21 cellular contexts compared by ENCODE assay signal in the genomic region with DNA sequence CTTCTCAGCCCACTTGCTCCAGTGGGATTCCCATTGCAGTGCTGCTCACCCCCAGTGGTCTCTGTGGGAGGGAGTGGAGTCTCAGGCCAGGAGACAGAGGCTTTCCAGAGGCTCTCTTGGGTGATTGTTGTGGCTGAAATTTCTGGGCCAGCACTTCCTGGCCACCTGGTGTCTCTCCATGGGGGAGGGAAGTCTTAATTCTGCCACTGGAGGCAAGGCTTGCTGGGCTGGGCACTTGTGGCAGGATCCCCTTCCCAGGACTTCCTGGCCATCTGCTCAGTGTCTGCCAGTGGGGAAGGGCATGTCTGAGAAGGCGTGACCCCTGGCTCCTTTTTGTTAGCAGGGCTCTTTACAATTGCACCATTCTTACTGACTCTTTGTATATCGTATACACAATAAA.
A peak's percentile ranks its signal among the peaks of the same experiment; 100 is the strongest.
DNase-seq lines count a peak whose midpoint lies in the region; ATAC-seq, FAIRE-seq and TF ChIP-seq lines count a peak whose summit lies in the region.
"Had no signal": no experiment of that assay in that cellular context is flagged by ENCODE, and none has a peak within 500 bp of the region (broad histone marks: within the 10 kb centered on the region; RNA-seq: fewer than 3 reads in every experiment).

No MANE protein-coding gene starts in this region.

- no peak for TF ChIP-seq POLR2A in H1 (IDR thresholded peaks at IDR 0.05; ENCODE audit: control extremely low read depth in 1 of 2, low read depth in 2 of 2, low read length in 2 of 2)

- DNase-seq in right cardiac atrium: no peak
- no peak for DNase-seq in Right ventricle myocardium inferior (ENCODE audit: missing footprints)
- DNase-seq in MV-4-11 (lab: John Stamatoyannopoulos, UW): peak; percentile 3
- no peak for DNase-seq in H1 (ENCODE audit: low read depth in 1 of 2, low spot score in 2 of 2)
- DNase-seq in NCI-H1930 (lab: John Stamatoyannopoulos, UW): no peak
- DNase-seq in NCI-H1694 (lab: John Stamatoyannopoulos, UW): no peak
- DNase-seq in stimulated activated CD4-positive, alpha-beta T cell treated with anti-CD3 and anti-CD28 coated beads, Interleukin-1b, Interleukin-23, amount 100 ng/mL, for 48 hours: no peak
- DNase-seq: ACHN, GF-D8, Kasumi-1, MG63, NCI-H1092, NCI-H1436 treated with DMSO at 0.1 percent for 48 hours, NCI-H2227 treated with DMSO at 0.1 percent for 48 hours, NCI-H526, PC-3, RPMI8226 had no signal

- H3K27ac ChIP-seq in right cardiac atrium (ENCODE audit: low read length) (peak overlapping the region; percentile 61), H1 (ENCODE audit: low read depth, low read length) (no peak overlapping the region)
- H3K27ac ChIP-seq: SJCRH30 had no signal

- H2BK120ac ChIP-seq in H1 (replicated peaks; ENCODE audit: low read depth, low read length): no peak overlapping the region

- WGBS in right cardiac atrium: 69% methylated on average over 2 of the region's 2 CpGs
- WGBS in H1 (ENCODE audit: extremely low coverage in 1 of 2, insufficient coverage in 1 of 2, insufficient read length in 1 of 2, insufficient replicate concordance in 2 of 2, low coverage in 1 of 2, low lambda C conversion rate in 2 of 2, missing lambda C conversion rate in 1 of 2), 2 experiments: 90% methylated on average over 2 of the region's 2 CpGs; no CpG with 5 or more reads in 1 of the 2 experiments

- POLR2A ChIA-PET in H1 (lab: Charles Lee; ENCODE audit: partially characterized antibody): no interaction called here

- no peak overlapping the region for H3K4ac ChIP-seq in H1 (replicated peaks; ENCODE audit: insufficient read length, low read depth, low read length)

- no peak overlapping the region for H2AK5ac ChIP-seq in H1 (ENCODE audit: low read depth, low read length)

- H3K23me2 ChIP-seq in H1 (ENCODE audit: low read depth, low read length): no peaks in the 10 kb centered on the region

- H4K5ac ChIP-seq in H1 (ENCODE audit: insufficient read length, low read depth, low read length): no peak overlapping the region

- no peaks in the 10 kb centered on the region for H4K20me1 ChIP-seq in H1 (replicated peaks in 1 of 2; ENCODE audit: control insufficient read depth in 1 of 2, insufficient read depth in 2 of 2, low read length in 2 of 2)

- no peaks in the 10 kb centered on the region for H3K79me1 ChIP-seq in H1 (ENCODE audit: low read depth, low read length)

- intact Hi-C loops in right cardiac atrium (cut with DNase I) (no loop called here), Right ventricle myocardium inferior (cut with DNase I) (no loop called here)

- no peaks in the 10 kb centered on the region for H3K9me3 ChIP-seq in right cardiac atrium (ENCODE audit: control insufficient read depth, low read length)
- H3K9me3 ChIP-seq in H1 (ENCODE audit: insufficient read depth in 2 of 2, low read depth in 1 of 2, low read length in 1 of 2): no peaks in the 10 kb centered on the region
- H3K9me3 ChIP-seq: MG63, SJCRH30 had no signal

- peak overlapping the region; percentile 60; the same call in 1 of the 2 replicates for H2BK5ac ChIP-seq in H1 (ENCODE audit: low read depth, low read length)

- TF ChIP-seq CTCF in H1 (IDR thresholded peaks at IDR 0.05; ENCODE audit: control extremely low read depth in 1 of 3, insufficient read depth in 1 of 3, low read depth in 1 of 3, low read length in 3 of 3): no peak

- no peak overlapping the region for H4K8ac ChIP-seq in H1 (ENCODE audit: extremely low read depth, insufficient read depth, low read length)

- no peak overlapping the region for H3K14ac ChIP-seq in H1 (ENCODE audit: insufficient read length)

- H3K27me3 ChIP-seq in right cardiac atrium (ENCODE audit: control insufficient read depth, insufficient read depth) (no peaks in the 10 kb centered on the region), H1 (replicated peaks in 1 of 4; ENCODE audit: control insufficient read depth in 3 of 4, extremely low read depth in 1 of 4, insufficient read depth in 3 of 4, low read length in 3 of 4) (no peaks in the 10 kb centered on the region)
- H3K27me3 ChIP-seq: MG63, SJCRH30 had no signal

- TF ChIP-seq RAD21 in H1 (IDR thresholded peaks at IDR 0.05 in 1 of 2, conservative IDR thresholded peaks at IDR 0.05 in 1 of 2; ENCODE audit: low read depth in 2 of 2, low read length in 2 of 2): no peak

- H3K36me3 ChIP-seq in H1 (ENCODE audit: control insufficient read depth in 2 of 4, insufficient read depth in 4 of 4, low read length in 3 of 4): no peaks in the 10 kb centered on the region
- H3K36me3 ChIP-seq: MG63, SJCRH30 had no signal

- H4K91ac ChIP-seq in H1 (replicated peaks; ENCODE audit: insufficient read length, low read length): no peak overlapping the region

- H3K4me1 ChIP-seq in right cardiac atrium (ENCODE audit: control insufficient read depth, insufficient read depth, low read length) (no peaks in the 10 kb centered on the region), H1 (replicated peaks in 1 of 4; ENCODE audit: control insufficient read depth in 3 of 4, insufficient read depth in 4 of 4, low read length in 3 of 4) (no peaks in the 10 kb centered on the region)
- H3K4me1 ChIP-seq: SJCRH30 had no signal

- H3K18ac ChIP-seq in H1 (ENCODE audit: extremely low read depth, low read length): no peak overlapping the region; the same call in none of the 2 replicates

- peak; percentile 20 to 26 for ATAC-seq in right cardiac atrium
- ATAC-seq in Right ventricle myocardium inferior: no peak
- ATAC-seq: GM23338, HCT116, PC-3 had no signal

- no peaks in the 10 kb centered on the region for H3K79me2 ChIP-seq in H1 (ENCODE audit: control insufficient read depth in 1 of 2, insufficient read depth in 2 of 2, low read length in 2 of 2)

- CTCF ChIA-PET in H1 (lab: Charles Lee; ENCODE audit: partially characterized antibody): no interaction called here

- H3K23ac ChIP-seq in H1 (ENCODE audit: insufficient read length): no peak overlapping the region

- no peak overlapping the region for H2BK20ac ChIP-seq in H1 (ENCODE audit: low read length)

- no peak overlapping the region for H2BK15ac ChIP-seq in H1 (ENCODE audit: low read length)

- H2BK12ac ChIP-seq in H1 (ENCODE audit: low read depth, low read length): no peak overlapping the region

- H3K4me3 ChIP-seq in right cardiac atrium (ENCODE audit: low read length) (no peak overlapping the region), H1 (ENCODE audit: extremely low read depth in 1 of 4, insufficient read depth in 2 of 4, low read depth in 3 of 4, low read length in 4 of 4) (no peak overlapping the region)
- H3K4me3 ChIP-seq: GM23338, MG63, SJCRH30 had no signal

- H3K56ac ChIP-seq in H1 (replicated peaks; ENCODE audit: insufficient read length, low read depth, low read length): no peak overlapping the region

- H3K4me2 ChIP-seq in H1 (ENCODE audit: insufficient read depth in 1 of 2, low read depth in 2 of 2, low read length in 2 of 2): no peak overlapping the region
- H3K4me2 ChIP-seq: GM23338 had no signal

- FAIRE-seq in H1 (lab: Jason Lieb, UNC): no peak
- FAIRE-seq: GM19239 had no signal

- 0 out of 2 replicates have a peak overlapping the region, but pooled peaks have one; percentile 38 for H2AFZ ChIP-seq in H1 (ENCODE audit: low read length)
- H2AFZ ChIP-seq: GM23338 had no signal

- no peak overlapping the region for H3K9ac ChIP-seq in H1 (replicated peaks in 1 of 4; ENCODE audit: extremely low read depth in 1 of 4, low read depth in 3 of 4, low read length in 3 of 4)

- no peak for TF ChIP-seq EP300 in H1 (IDR thresholded peaks at IDR 0.05; ENCODE audit: borderline replicate concordance in 1 of 2, low read depth in 2 of 2, low read length in 2 of 2)

TF ChIP-seq in H1, 55 proteins besides CTCF, POLR2A, EP300 and RAD21:
- TF ChIP-seq CBX8 (IDR thresholded peaks at IDR 0.05; ENCODE audit: borderline replicate concordance, low read depth, low read length) (no peak), SUZ12 (IDR thresholded peaks at IDR 0.05; ENCODE audit: low read length) (no peak), POLR2AphosphoS5 (IDR thresholded peaks at IDR 0.05; ENCODE audit: low read depth, low read length) (no peak), ATF2 (IDR thresholded peaks at IDR 0.05; ENCODE audit: low read length) (no peak)
